19 cellular contexts compared by ENCODE assay signal in the genomic region with DNA sequence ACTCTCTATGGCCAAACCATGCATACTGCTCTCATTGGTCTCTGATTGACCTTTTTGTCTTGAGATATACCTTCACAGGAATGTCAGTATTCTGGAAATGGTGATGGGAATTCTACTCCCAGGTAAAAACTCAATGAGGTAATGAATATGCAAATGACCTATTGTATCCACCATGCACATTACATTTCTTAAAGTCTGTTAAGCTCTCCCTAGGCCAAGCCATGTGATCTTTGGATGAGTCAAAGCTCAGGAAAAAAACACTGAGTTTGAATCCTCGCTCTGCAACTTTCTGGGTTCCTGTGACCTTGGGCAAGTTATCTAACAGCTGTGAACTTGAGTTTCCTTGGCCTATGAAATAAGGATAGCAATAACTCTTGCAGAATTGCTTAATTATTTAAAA.
DNase-seq lines count a peak whose midpoint lies in the region; ATAC-seq, FAIRE-seq and TF ChIP-seq lines count a peak whose summit lies in the region.
"Had no signal": no experiment of that assay in that cellular context is flagged by ENCODE, and none has a peak within 500 bp of the region (broad histone marks: within the 10 kb centered on the region; RNA-seq: fewer than 3 reads in every experiment).

No MANE protein-coding gene starts in this region.

- DNase-seq in NCI-H226 (peak; percentile 26), astrocyte (ENCODE audit: low read depth) (no peak), pancreas (peak in 1 of 6 donors; percentile 3), gastrocnemius medialis (no peak), suprapubic skin (ENCODE audit: low spot score in 2 of 2) (no peak)
- DNase-seq in natural killer cell treated with Interleukin-12 subunit alpha and Interleukin-12 subunit beta and Interleukin-15 and Interleukin-18, amount 100 ng/mL, for 72 hours (ENCODE audit: low spot score): no peak
- DNase-seq: CD8-positive, alpha-beta T cell; COR-L47; DMS153; DMS79 treated with DMSO at 0.1 percent for 48 hours; EL; GOT3 had no signal

- no peaks in the 10 kb centered on the region for H3K27me3 Mint-ChIP-seq in astrocyte (ENCODE audit: low read depth, unreplicated experiment)
- no peaks in the 10 kb centered on the region for H3K27me3 Mint-ChIP-seq in natural killer cell treated with Interleukin-12 subunit alpha and Interleukin-12 subunit beta and Interleukin-15 and Interleukin-18, amount 100 ng/mL, for 72 hours

- no peak overlapping the region for H3K27ac Mint-ChIP-seq in astrocyte (ENCODE audit: unreplicated experiment)
- H3K27ac Mint-ChIP-seq in natural killer cell treated with Interleukin-12 subunit alpha and Interleukin-12 subunit beta and Interleukin-15 and Interleukin-18, amount 100 ng/mL, for 72 hours: no peak overlapping the region
- H3K27ac Mint-ChIP-seq: CD14-positive monocyte; CD8-positive, alpha-beta T cell had no signal

- no peak overlapping the region for H3K4me2 ChIP-seq in astrocyte (ENCODE audit: low read length)
- H3K4me2 ChIP-seq: A549 had no signal

- no peak for TF ChIP-seq POLR2A in gastrocnemius medialis (IDR thresholded peaks at IDR 0.05)
- TF ChIP-seq POLR2A in suprapubic skin (IDR thresholded peaks at IDR 0.05): no peak

- H3K4me3 ChIP-seq in astrocyte (ENCODE audit: insufficient read depth, low read depth, low read length): no peak overlapping the region
- H3K4me3 ChIP-seq in pancreas: no peak overlapping the region
- H3K4me3 ChIP-seq in gastrocnemius medialis: no peak overlapping the region
- no peak overlapping the region for H3K4me3 ChIP-seq in suprapubic skin
- H3K4me3 ChIP-seq: A549, HAP-1 had no signal

- H3K27me3 ChIP-seq in astrocyte (ENCODE audit: insufficient read depth, low read length) (no peaks in the 10 kb centered on the region), pancreas (no peaks in the 10 kb centered on the region), gastrocnemius medialis (no peaks in the 10 kb centered on the region), suprapubic skin (no peaks in the 10 kb centered on the region)

- no peak overlapping the region for H3K4me3 Mint-ChIP-seq in astrocyte (ENCODE audit: unreplicated experiment)
- H3K4me3 Mint-ChIP-seq in natural killer cell treated with Interleukin-12 subunit alpha and Interleukin-12 subunit beta and Interleukin-15 and Interleukin-18, amount 100 ng/mL, for 72 hours: no peak overlapping the region
- H3K4me3 Mint-ChIP-seq: CD14-positive monocyte; CD8-positive, alpha-beta T cell had no signal

- no peak overlapping the region for H2AFZ ChIP-seq in astrocyte (ENCODE audit: low read depth, low read length)

- H3K9me3 ChIP-seq in astrocyte (ENCODE audit: insufficient read depth, low read depth, low read length) (no peaks in the 10 kb centered on the region), pancreas (no peaks in the 10 kb centered on the region), gastrocnemius medialis (no peaks in the 10 kb centered on the region), suprapubic skin (no peaks in the 10 kb centered on the region)
- H3K9me3 ChIP-seq: A549, HAP-1 had no signal

- in situ Hi-C loops in gastrocnemius medialis (cut with MboI; ENCODE audit: low sequenced_read_pairs in 4 of 4): no loop called here

- FAIRE-seq in astrocyte (lab: Jason Lieb, UNC): peak; percentile 84
- no peak for FAIRE-seq in pancreas (lab: Jason Lieb, UNC)
- FAIRE-seq: A549, G401.6, GM12891, HTR-8/SVneo had no signal

- H3K27ac ChIP-seq in astrocyte (ENCODE audit: low read depth, low read length): no peak overlapping the region
- no peak overlapping the region for H3K27ac ChIP-seq in pancreas
- no peak overlapping the region for H3K27ac ChIP-seq in gastrocnemius medialis
- no peak overlapping the region for H3K27ac ChIP-seq in suprapubic skin
- H3K27ac ChIP-seq: A549 had no signal

- intact Hi-C loops in pancreas (cut with DNase I) (no loop called here), gastrocnemius medialis (cut with DNase I; ENCODE audit: low total_unique reads) (no loop called here)

- H3K9me3 Mint-ChIP-seq in astrocyte (ENCODE audit: unreplicated experiment): no peaks in the 10 kb centered on the region
- no peaks in the 10 kb centered on the region for H3K9me3 Mint-ChIP-seq in natural killer cell treated with Interleukin-12 subunit alpha and Interleukin-12 subunit beta and Interleukin-15 and Interleukin-18, amount 100 ng/mL, for 72 hours
- H3K9me3 Mint-ChIP-seq: CD14-positive monocyte; CD8-positive, alpha-beta T cell had no signal

- H3K4me1 Mint-ChIP-seq in astrocyte (ENCODE audit: low read depth, unreplicated experiment): no peaks in the 10 kb centered on the region
- H3K4me1 Mint-ChIP-seq in natural killer cell treated with Interleukin-12 subunit alpha and Interleukin-12 subunit beta and Interleukin-15 and Interleukin-18, amount 100 ng/mL, for 72 hours (ENCODE audit: low read depth in 2 of 2): no peaks in the 10 kb centered on the region
- H3K4me1 Mint-ChIP-seq: CD14-positive monocyte had no signal

- 17 to 50% methylated on average over 1 of the region's 1 CpG for WGBS in pancreas, 2 donors
- WGBS in suprapubic skin: 57% methylated on average over 1 of the region's 1 CpG

- no peaks in the 10 kb centered on the region for H4K20me1 ChIP-seq in astrocyte (ENCODE audit: insufficient read depth, low read length)

- no peaks in the 10 kb centered on the region for H3K4me1 ChIP-seq in astrocyte (ENCODE audit: insufficient read depth, low read length)
- H3K4me1 ChIP-seq in pancreas: peaks cover 0 to 12% (median 7%) of the 10 kb centered on the region in 3 donors
- no peaks in the 10 kb centered on the region for H3K4me1 ChIP-seq in gastrocnemius medialis
- H3K4me1 ChIP-seq in suprapubic skin: no peaks in the 10 kb centered on the region
- H3K4me1 ChIP-seq: A549, HAP-1 had no signal

- no peaks in the 10 kb centered on the region for H3K36me3 ChIP-seq in astrocyte (ENCODE audit: insufficient read depth, low read length)
- no peaks in the 10 kb centered on the region for H3K36me3 ChIP-seq in pancreas
- no peaks in the 10 kb centered on the region for H3K36me3 ChIP-seq in gastrocnemius medialis
- H3K36me3 ChIP-seq in suprapubic skin: no peaks in the 10 kb centered on the region
- H3K36me3 ChIP-seq: HAP-1 had no signal

- H3K36me3 Mint-ChIP-seq in astrocyte (ENCODE audit: low read depth, unreplicated experiment): no peaks in the 10 kb centered on the region
- H3K36me3 Mint-ChIP-seq in natural killer cell treated with Interleukin-12 subunit alpha and Interleukin-12 subunit beta and Interleukin-15 and Interleukin-18, amount 100 ng/mL, for 72 hours: no peaks in the 10 kb centered on the region
- H3K36me3 Mint-ChIP-seq: CD14-positive monocyte; CD8-positive, alpha-beta T cell had no signal

- peak; percentile 59 for ATAC-seq in esophagus mucosa
- ATAC-seq in pancreas: peak; percentile 34 to 64 (median 49)
- no peak for ATAC-seq in natural killer cell treated with Interleukin-12 subunit alpha and Interleukin-12 subunit beta and Interleukin-15 and Interleukin-18, amount 100 ng/mL, for 72 hours
- ATAC-seq in gastrocnemius medialis: no peak
- ATAC-seq: A549; CD8-positive, alpha-beta T cell had no signal

- no peak overlapping the region for H3K9ac ChIP-seq in astrocyte (ENCODE audit: low read length)

- TF ChIP-seq CTCF in astrocyte (IDR thresholded peaks at IDR 0.05; ENCODE audit: insufficient read depth, low read depth, low read length) (no peak), pancreas (IDR thresholded peaks at IDR 0.05) (no peak), gastrocnemius medialis (IDR thresholded peaks at IDR 0.05 in 4 of 5, conservative IDR thresholded peaks at IDR 0.05 in 1 of 5) (no peak), suprapubic skin (IDR thresholded peaks at IDR 0.05) (no peak)

- no peaks in the 10 kb centered on the region for H3K79me2 ChIP-seq in astrocyte (ENCODE audit: insufficient read depth, low read length)

- TF ChIP-seq EP300 in suprapubic skin (IDR thresholded peaks at IDR 0.05): no peak

Comparison
In these comparisons a context has a peak if more than half of its experiments do, and no peak if none do; other contexts are left out.
1. ATAC-seq: peak in esophagus mucosa (single experiment) and pancreas (4 of 4); none in natural killer cell treated with Interleukin-12 subunit alpha and Interleukin-12 subunit beta and Interleukin-15 and Interleukin-18, amount 100 ng/mL, for 72 hours (0 of 2) and gastrocnemius medialis (0 of 2).